8 cellular contexts compared by ENCODE assay signal in the genomic region with DNA sequence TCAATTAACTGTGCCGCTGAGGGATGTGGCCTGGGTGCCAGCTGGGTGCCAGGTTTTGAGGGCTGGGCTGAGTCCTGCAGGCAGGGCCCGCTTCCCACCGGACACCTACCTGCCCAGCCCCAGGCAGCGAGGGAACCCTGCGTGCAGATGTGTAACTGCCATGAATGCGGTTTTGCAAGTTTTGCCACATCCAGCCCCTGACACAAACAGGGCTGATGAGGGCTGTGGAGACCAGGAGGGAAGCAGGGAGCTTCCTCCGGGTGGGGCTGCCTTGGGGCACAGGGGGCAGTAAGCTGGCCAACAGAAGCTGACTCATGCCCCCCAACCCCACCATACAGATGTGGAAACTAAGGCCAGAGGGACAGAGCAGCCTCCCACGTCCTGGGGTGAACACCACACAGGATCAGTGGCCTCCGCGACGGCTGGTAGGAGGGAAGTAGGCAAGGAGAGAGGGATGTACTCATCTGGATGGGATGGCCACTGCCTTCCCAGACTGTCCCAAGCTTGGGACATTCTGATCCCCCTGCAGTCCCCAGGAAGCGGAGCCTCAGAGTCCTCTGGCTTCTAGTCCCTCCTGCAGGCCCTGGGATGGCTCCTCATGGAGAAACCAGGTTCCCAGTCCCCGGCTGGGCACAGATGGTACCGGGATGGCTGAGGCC. TPM values are rescaled to one million over a fixed set of nuclear protein-coding genes. Genes with fewer than 3 reads are reported as not detected.
DNase-seq lines count a peak whose midpoint lies in the region; TF ChIP-seq lines count a peak whose summit lies in the region.

No MANE protein-coding gene starts in this region.

- no peaks in the 10 kb centered on the region for H3K36me3 Mint-ChIP-seq in progenitor cell of endocrine pancreas (ENCODE audit: insufficient read depth)

- H3K9me3 Mint-ChIP-seq in progenitor cell of endocrine pancreas (ENCODE audit: low read depth), result no peaks in the 10 kb centered on the region

- peak overlapping the region; percentile 89 for H3K4me2 ChIP-seq in PC-9

- peak overlapping the region; percentile 74 for H3K4me3 Mint-ChIP-seq in progenitor cell of endocrine pancreas (ENCODE audit: low read depth)

- H3K4me3 ChIP-seq in PC-9 (peak overlapping the region; percentile 87), esophagus muscularis mucosa (peak overlapping the region; percentile 89 to 99 (median 97))

- peaks cover 43% of the 10 kb centered on the region for H4K20me1 ChIP-seq in PC-9 (ENCODE audit: insufficient read depth)

- no peaks in the 10 kb centered on the region for H3K9me2 ChIP-seq in PC-9 (ENCODE audit: insufficient read depth)

- POLR2A ChIA-PET in PC-9 (lab: Charles Lee; ENCODE audit: unreplicated experiment), result interaction anchor here (0.5 to 0.7 kb wide), 3 partner anchors 78 to 138 kb away, joined by 4 to 19 read pairs (median 5); no protein-coding TSS in a partner anchor

- CTCF ChIA-PET in PC-9 (lab: Charles Lee), result interaction anchor here (0.6 to 0.7 kb wide), 2 partner anchors 10 to 11 kb away, joined by 3 read pairs; a partner anchor contains a TSS

- intact Hi-C loops in PC-9 (cut with micrococcal nuclease; ENCODE audit: unreplicated experiment) (loop anchor here (2.0 to 10.0 kb wide), 3 partner anchors 102 to 338 kb away; a partner anchor contains a TSS), esophagus muscularis mucosa (cut with DNase I) (loop anchor here (5.0 kb wide), 1 partner anchor 69 kb away; no protein-coding TSS in a partner anchor)

- peaks cover 23% of the 10 kb centered on the region for H3F3A ChIP-seq in PC-9 (ENCODE audit: insufficient read depth, low read depth)

- no peak for TF ChIP-seq POLR2A in esophagus muscularis mucosa (IDR thresholded peaks at IDR 0.05; ENCODE audit: low read depth)

- no peak for TF ChIP-seq EP300 in esophagus muscularis mucosa (IDR thresholded peaks at IDR 0.05)

- H2AFZ ChIP-seq in PC-9, result no peak overlapping the region

- H3K9me3 ChIP-seq in PC-9 (ENCODE audit: insufficient read depth, low read depth) (no peaks in the 10 kb centered on the region), esophagus muscularis mucosa (no peaks in the 10 kb centered on the region)

- TSS peak; percentile 30 for BruUV-seq in PC-9 (replicated peaks; lab: Mats Ljungman, UMichigan)

- TF ChIP-seq CTCF in PC-9 (conservative IDR thresholded peaks at IDR 0.05) (no peak), esophagus muscularis mucosa (IDR thresholded peaks at IDR 0.05) (no peak), progenitor cell of endocrine pancreas (IDR thresholded peaks at IDR 0.05; ENCODE audit: unreplicated experiment) (no peak)

- H3K4me1 ChIP-seq in PC-9 (replicated peaks; ENCODE audit: insufficient read depth) (peaks cover 35% of the 10 kb centered on the region), esophagus muscularis mucosa (peaks cover 53 to 80% (median 71%) of the 10 kb centered on the region in 4 donors)

- H3K36me3 ChIP-seq in PC-9 (ENCODE audit: low read depth) (no peaks in the 10 kb centered on the region), esophagus muscularis mucosa (peaks cover 17 to 24% (median 19%) of the 10 kb centered on the region in 4 donors)

- peak overlapping the region; percentile 29 for H3K27ac Mint-ChIP-seq in progenitor cell of endocrine pancreas

- DNase-seq in ELF-1 (ENCODE audit: low read depth, low spot score) (peak; percentile 89), PC-9 (peak; percentile 81 to 83), esophagus muscularis mucosa (ENCODE audit: extremely low spot score) (no peak), progenitor cell of endocrine pancreas (ENCODE audit: low spot score, unreplicated experiment) (no peak), NCI-H1436 treated with DMSO at 0.1 percent for 48 hours (lab: John Stamatoyannopoulos, UW) (no peak), NCI-H1048 (lab: John Stamatoyannopoulos, UW) (no peak), HuH-7 (ENCODE audit: low spot score) (no peak)
- DNase-seq in NK-92 treated with Interleukin-12 subunit alpha and Interleukin-12 subunit beta, amount 100 ng/mL, for 24 hours (lab: John Stamatoyannopoulos, UW), result no peak

- WGBS in esophagus muscularis mucosa, result 76% methylated on average over 6 of the region's 14 CpGs

- no peaks in the 10 kb centered on the region for H3K27me3 Mint-ChIP-seq in progenitor cell of endocrine pancreas

- H3K27me3 ChIP-seq in PC-9 (ENCODE audit: insufficient read depth, low read depth) (no peaks in the 10 kb centered on the region), esophagus muscularis mucosa (no peaks in the 10 kb centered on the region)

- peaks cover 17% of the 10 kb centered on the region for H3K4me1 Mint-ChIP-seq in progenitor cell of endocrine pancreas (ENCODE audit: low read depth)

- H3K27ac ChIP-seq in PC-9 (no peak overlapping the region), esophagus muscularis mucosa (replicated peaks in 1 of 4) (peak overlapping the region; percentile 94 to 99 (median 98))

- H3K79me2 ChIP-seq in PC-9 (ENCODE audit: low read depth), result peaks cover 52% of the 10 kb centered on the region

RNA-seq across cellular contexts. Expression of a gene that starts 1.6 kb away (rescaled TPM):
- total RNA-seq in PC-9 (2021) (58.4 and 68.7 TPM in 2 replicates), esophagus muscularis mucosa (10 to 100 TPM; 11.2 to 34.6 (median 17.9) TPM), progenitor cell of endocrine pancreas (39.0 and 39.4 TPM in 2 replicates)

RNA-seq across cellular contexts. Expression of a gene that starts 11.5 kb away (rescaled TPM):
- 67.9 and 70.4 TPM in 2 replicates for total RNA-seq in PC-9 (2021)
- 10 to 100 TPM; 40.3 to 75.6 (median 48.5) TPM for total RNA-seq in esophagus muscularis mucosa
- total RNA-seq in progenitor cell of endocrine pancreas, result 104 and 105 TPM in 2 replicates

RNA-seq across cellular contexts. Expression of a gene that starts 57.0 kb away (rescaled TPM):
- total RNA-seq in PC-9 (2021), result 0.13 and 0.15 TPM in 2 replicates
- not detected for total RNA-seq in esophagus muscularis mucosa
- 1.2 and 1.7 TPM in 2 replicates for total RNA-seq in progenitor cell of endocrine pancreas

Comparison
In these comparisons a context has a peak if more than half of its experiments do, and no peak if none do; other contexts are left out.
1. DNase-seq: peak in ELF-1 (single experiment) and PC-9 (2 of 2); none in esophagus muscularis mucosa (single experiment), progenitor cell of endocrine pancreas (single experiment), NCI-H1436 treated with DMSO at 0.1 percent for 48 hours (single experiment), NK-92 treated with Interleukin-12 subunit alpha and Interleukin-12 subunit beta, amount 100 ng/mL, for 24 hours (single experiment), NCI-H1048 (single experiment) and HuH-7 (single experiment).